Comparison of ENCODE assay signal across 18 cellular contexts in the genomic region with DNA sequence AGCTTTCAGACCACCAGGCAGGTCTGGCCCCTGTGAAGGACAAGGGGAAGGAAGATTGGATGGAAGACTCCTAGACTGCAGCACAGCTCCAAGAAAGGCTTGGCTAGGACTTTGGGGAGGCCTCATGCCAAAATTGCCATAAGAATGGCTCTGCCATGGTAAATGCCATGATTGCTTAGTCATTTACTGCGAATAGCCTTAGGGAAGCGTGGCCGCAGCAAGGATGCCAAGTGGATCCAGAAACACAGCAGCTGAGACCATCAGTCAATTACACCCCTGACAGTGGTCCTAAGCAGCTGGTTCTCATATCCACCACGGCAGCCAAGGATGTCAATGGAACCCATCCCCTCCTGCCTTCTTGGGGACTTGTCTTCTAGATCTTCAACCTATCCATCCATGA.
"Had no signal": no experiment of that assay in that cellular context is flagged by ENCODE, and none has a peak within 500 bp of the region (broad histone marks: within the 10 kb centered on the region; RNA-seq: fewer than 3 reads in every experiment).

No MANE protein-coding gene starts in this region.

- H3K9me3 ChIP-seq: right atrium auricular region, sigmoid colon had no signal

- H3K4me1 Mint-ChIP-seq: naive thymus-derived CD8-positive, alpha-beta T cell had no signal

- H3K4me1 ChIP-seq: foreskin keratinocyte, right atrium auricular region, sigmoid colon had no signal

- H3K4me3 ChIP-seq: heart left ventricle, lung, right atrium auricular region, sigmoid colon had no signal

- ATAC-seq: foreskin keratinocyte; heart left ventricle; left colon; left ventricle myocardium superior; naive thymus-derived CD8-positive, alpha-beta T cell had no signal

- DNase-seq: dermis blood vessel endothelial cell; erythroblast; foreskin keratinocyte; heart left ventricle; hippocampal formation; left colon; left ventricle myocardium superior; mesenchymal stem cell; midbrain; naive thymus-derived CD8-positive, alpha-beta T cell; sigmoid colon; small intestine; stimulated activated CD4-positive, alpha-beta T cell treated with anti-CD3 and anti-CD28 coated beads, Interleukin-12 subunit alpha, Interleukin-12 subunit beta, amount 100 ng/mL, for 4 hours; stimulated activated naive CD4-positive, alpha-beta T cell had no signal

- H3K4me3 Mint-ChIP-seq: naive thymus-derived CD8-positive, alpha-beta T cell had no signal

- H3K27me3 ChIP-seq: foreskin keratinocyte, heart left ventricle, right atrium auricular region, sigmoid colon had no signal

- H3K36me3 ChIP-seq: heart left ventricle, right atrium auricular region, sigmoid colon had no signal

- H3K27ac ChIP-seq: foreskin keratinocyte, heart left ventricle, right atrium auricular region, sigmoid colon had no signal

- H3K27ac Mint-ChIP-seq: naive thymus-derived CD8-positive, alpha-beta T cell had no signal

- FAIRE-seq: colon, endothelial cell of umbilical vein, small intestine had no signal
